ENCODE assay signal across 10 cellular contexts in genomic region chr15:53837263-53837662, GRCh38.
DNase-seq lines count a peak whose midpoint lies in the region; ATAC-seq, FAIRE-seq and TF ChIP-seq lines count a peak whose summit lies in the region.
"Had no signal": no experiment of that assay in that cellular context is flagged by ENCODE, and none has a peak within 500 bp of the region (broad histone marks: within the 10 kb centered on the region; RNA-seq: fewer than 3 reads in every experiment).

No MANE protein-coding gene starts in this region.

- TF ChIP-seq CTCF in BE2C (IDR thresholded peaks at IDR 0.05; ENCODE audit: low read depth, low read length) (no peak), kidney (IDR thresholded peaks at IDR 0.05; ENCODE audit: borderline replicate concordance, extremely low read depth, insufficient read depth) (no peak), GM10248 (IDR thresholded peaks at IDR 0.05; ENCODE audit: control extremely low read depth, extremely low read depth, low read depth, missing control alignments) (no peak)

- DNase-seq in BE2C (peak; percentile 58), NCI-H1092 treated with DMSO at 0.1 percent for 48 hours (lab: John Stamatoyannopoulos, UW) (peak; percentile 80), NCI-H748 (lab: John Stamatoyannopoulos, UW; ENCODE audit: unreplicated experiment) (peak; percentile 91), kidney (peak; percentile 71), GM10248 (ENCODE audit: extremely low spot score) (no peak)
- DNase-seq: esophagus squamous epithelium; NK-92 treated with Interleukin-12 subunit alpha and Interleukin-12 subunit beta, amount 100 ng/mL, for 24 hours had no signal

- H3K4me3 ChIP-seq in BE2C (ENCODE audit: low read depth, low read length), result no peak overlapping the region
- H3K4me3 ChIP-seq in kidney (ENCODE audit: low read length in 2 of 2), result no peak overlapping the region
- H3K4me3 ChIP-seq: esophagus squamous epithelium had no signal

- POLR2A ChIA-PET in GM10248 (lab: Yijun Ruan, JAX), result no interaction called here

- H3K9me3 ChIP-seq in BE2C (no peaks in the 10 kb centered on the region), kidney (ENCODE audit: control insufficient read depth in 1 of 2, low read length in 2 of 2) (no peaks in the 10 kb centered on the region)
- H3K9me3 ChIP-seq: esophagus squamous epithelium had no signal

- H3K27me3 ChIP-seq in BE2C, result no peaks in the 10 kb centered on the region
- H3K27me3 ChIP-seq: esophagus squamous epithelium had no signal

- ATAC-seq in GM21619 (IDR thresholded peaks at IDR 0.05; ENCODE audit: unreplicated experiment) (no peak), HG02623 (IDR thresholded peaks at IDR 0.05; ENCODE audit: unreplicated experiment) (no peak), HG03139 (IDR thresholded peaks at IDR 0.05; ENCODE audit: unreplicated experiment) (no peak)

- H3K36me3 ChIP-seq in BE2C (no peaks in the 10 kb centered on the region), kidney (ENCODE audit: control insufficient read depth in 1 of 2, insufficient read depth in 2 of 2, low read length in 2 of 2) (no peaks in the 10 kb centered on the region)
- H3K36me3 ChIP-seq: esophagus squamous epithelium had no signal

- H3K4me1 ChIP-seq in BE2C (peaks cover 42% of the 10 kb centered on the region), kidney (ENCODE audit: control insufficient read depth in 1 of 2, insufficient read depth in 1 of 2, low read depth in 1 of 2, low read length in 2 of 2) (peaks cover 4 to 13% of the 10 kb centered on the region in 2 donors)

- H3K27ac ChIP-seq in kidney (ENCODE audit: low read depth in 2 of 2, low read length in 2 of 2), result peak overlapping the region in 1 of 2 donors; percentile 62
- H3K27ac ChIP-seq: esophagus squamous epithelium had no signal

- no peak for FAIRE-seq in kidney (lab: Jason Lieb, UNC)

- CTCF ChIA-PET in GM10248 (lab: Yijun Ruan, JAX), result no interaction called here

- H3K9ac ChIP-seq in kidney (ENCODE audit: low read length in 2 of 2), result no peak overlapping the region

- intact Hi-C loops in kidney (cut with DNase I), result no loop called here
